Comparison of ENCODE assay signal across 8 cellular contexts in the genomic region with DNA sequence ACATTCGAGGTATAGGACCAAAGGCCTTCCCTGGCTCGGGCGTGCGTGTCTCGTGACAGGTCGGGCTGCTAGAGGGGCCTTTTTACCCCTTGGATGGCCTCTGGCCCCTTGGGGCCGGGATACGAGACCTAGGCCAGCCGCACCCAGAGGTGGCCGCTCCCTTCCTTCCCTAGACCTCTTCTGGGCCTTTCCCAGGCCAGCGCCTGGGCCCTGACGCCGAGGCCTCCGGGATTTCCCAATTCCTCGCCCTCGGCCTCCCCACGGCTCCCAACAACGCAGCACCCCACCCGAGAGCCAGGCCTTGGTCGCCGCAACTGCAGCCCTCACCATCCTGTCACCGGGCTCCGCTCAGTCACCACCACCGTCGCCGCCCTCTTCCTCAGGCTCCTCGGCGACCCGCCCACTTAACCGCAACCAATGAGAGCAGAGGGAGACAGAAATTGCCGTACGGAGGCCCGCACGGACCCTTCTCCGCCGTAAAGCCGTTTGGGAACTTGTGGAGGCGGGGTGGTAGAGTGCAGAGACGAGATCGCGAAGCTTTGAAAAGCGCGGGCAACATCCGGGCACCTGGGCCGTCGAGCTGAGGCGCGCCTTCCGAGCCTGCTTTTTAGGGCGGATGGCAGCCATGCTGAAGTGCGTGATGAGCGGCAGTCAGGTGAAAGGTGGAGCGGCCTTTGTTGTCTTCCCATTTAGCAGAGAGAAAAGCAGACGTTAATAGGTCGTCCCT. TPM values are rescaled to one million over a fixed set of nuclear protein-coding genes. Genes with fewer than 3 reads are reported as not detected.
DNase-seq lines count a peak whose midpoint lies in the region; ATAC-seq and TF ChIP-seq lines count a peak whose summit lies in the region.

A gene (plus strand): TSS at position 610 of the 727 bp plus-strand sequence. CDS start 7 bp downstream, at position 617.
A gene (minus strand): TSS at position 390 of the 727 bp plus-strand sequence. CDS start 60 bp downstream, at position 330.

- H3K27me3 ChIP-seq in muscle layer of colon (ENCODE audit: control insufficient read depth in 1 of 2, insufficient read depth in 2 of 2, low read length in 2 of 2) = no peaks in the 10 kb centered on the region

- H3K4me3 ChIP-seq in muscle layer of colon (ENCODE audit: low read depth in 1 of 2, low read length in 2 of 2) = peak within 1 kb of the TSS; percentile 47 to 99

- DNase-seq in DMS79 (lab: John Stamatoyannopoulos, UW) (peak; percentile 95), KG1 (lab: John Stamatoyannopoulos, UW) (peak; percentile 91)
- peak; percentile 98 to 99 for DNase-seq in activated T-cell treated with anti-CD3 and anti-CD28 coated beads, Interleukin-2, amount 50 U/mL, for 48 hours
- DNase-seq in stimulated activated CD8-positive, alpha-beta memory T cell treated with anti-CD3 and anti-CD28 coated beads, Interleukin-7, amount 100 ng/mL, for 1 hour (ENCODE audit: low read depth in 2 of 2) = peak; percentile 97 to 98

- H3K9me3 ChIP-seq in muscle layer of colon (ENCODE audit: low read length) = no peaks in the 10 kb centered on the region

- peak; percentile 90 for ATAC-seq in GM21737 (IDR thresholded peaks at IDR 0.05; ENCODE audit: unreplicated experiment)
- peak; percentile 98 for ATAC-seq in esophagus mucosa

- peak within 1 kb of the TSS; percentile 72 for H3K9ac ChIP-seq in muscle layer of colon (ENCODE audit: low read length)

- peak within 1 kb of the TSS; percentile 67 for H3K27ac ChIP-seq in muscle layer of colon (ENCODE audit: low read depth, low read length)

- H3K36me3 ChIP-seq in muscle layer of colon (ENCODE audit: insufficient read depth, low read length) = no peaks in the 10 kb centered on the region

- H3K4me1 ChIP-seq in muscle layer of colon (ENCODE audit: insufficient read depth, low read length) = peaks cover 31% of the 10 kb centered on the region

TF ChIP-seq in PFSK-1, 5 proteins besides CTCF, POLR2A, EP300 and RAD21:
- TF ChIP-seq FOXP2 (optimal IDR thresholded peaks at IDR 0.05; ENCODE audit: borderline replicate concordance, extremely low read depth, extremely low read length, insufficient read depth) (peak; percentile 38), SIN3A (IDR thresholded peaks at IDR 0.05; ENCODE audit: borderline replicate concordance, insufficient read depth, low read length) (no peak), TAF1 (IDR thresholded peaks at IDR 0.05; ENCODE audit: borderline replicate concordance, insufficient read depth, low read length) (peak; percentile 76; the same call in 1 of the 2 replicates), POLR2AphosphoS5 (IDR thresholded peaks at IDR 0.05; ENCODE audit: low read depth, low read length) (peak; percentile 78)
TF ChIP-seq in PFSK-1: peak in this region for 3.

RNA-seq across cellular contexts. Expression of the first gene that starts in this region (rescaled TPM):
- 0.24 TPM for polyA plus RNA-seq in PFSK-1 (2012; ENCODE audit: insufficient read length, low read depth)
- 0.44 TPM for total RNA-seq in esophagus mucosa

RNA-seq across cellular contexts. Expression of the second gene that starts in this region (rescaled TPM):
- 108 TPM for polyA plus RNA-seq in PFSK-1 (2012; ENCODE audit: insufficient read length, low read depth)
- total RNA-seq in esophagus mucosa = 99.6 TPM

Comparison
In these comparisons a context has a peak if more than half of its experiments do, and no peak if none do; other contexts are left out.
1. Peak in every context shown above with its lines: DNase-seq, ATAC-seq, H3K4me3 ChIP-seq and H3K27ac ChIP-seq.